In genomic region chr5:161851691-161852299, GRCh38 we compare ENCODE assay signal across 10 cellular contexts. TPM values are rescaled to one million over a fixed set of nuclear protein-coding genes. Genes with fewer than 3 reads are reported as not detected.
A peak's percentile ranks its signal among the peaks of the same experiment; 100 is the strongest.
DNase-seq lines count a peak whose midpoint lies in the region; ATAC-seq, FAIRE-seq and TF ChIP-seq lines count a peak whose summit lies in the region.
"Had no signal": no experiment of that assay in that cellular context is flagged by ENCODE, and none has a peak within 500 bp of the region (broad histone marks: within the 10 kb centered on the region; RNA-seq: fewer than 3 reads in every experiment).

No MANE protein-coding gene starts in this region.

- DNase-seq in GM10266 (ENCODE audit: extremely low spot score): no peak
- DNase-seq in Karpas-422: peak; percentile 62
- DNase-seq in myocyte (ENCODE audit: low read depth): peak; percentile 0
- no peak for DNase-seq in NCI-H2227 (lab: John Stamatoyannopoulos, UW; ENCODE audit: unreplicated experiment)
- DNase-seq in GM19239 (ENCODE audit: insufficient read length, low spot score): no peak
- DNase-seq: activated CD4-positive, alpha-beta memory T cell treated with anti-CD3 and anti-CD28 coated beads, Interleukin-2, amount 10 ng/mL, durations not matched to agents 7 days and 5 days had no signal

- no peak overlapping the region for H3K4me2 ChIP-seq in Karpas-422 (ENCODE audit: low read depth, low read length, poor library complexity, severe bottlenecking)

- H3K9ac ChIP-seq in Karpas-422 (ENCODE audit: low read length): no peak overlapping the region

- H3K9me2 ChIP-seq in Karpas-422 (replicated peaks; ENCODE audit: insufficient read depth, low read length): no peaks in the 10 kb centered on the region

- peak; percentile 33 for TF ChIP-seq CTCF in GM10266 (IDR thresholded peaks at IDR 0.05; ENCODE audit: control insufficient read depth, insufficient read depth, low read depth, missing control alignments)
- TF ChIP-seq CTCF in VCaP (conservative IDR thresholded peaks at IDR 0.05): peak; percentile 79

- no peak for ATAC-seq in GM21737 (IDR thresholded peaks at IDR 0.05; ENCODE audit: unreplicated experiment)

- FAIRE-seq in GM19239 (lab: Jason Lieb, UNC): no peak

- H3K27ac ChIP-seq in Karpas-422 (ENCODE audit: low read length) (no peak overlapping the region), VCaP (no peak overlapping the region)

- H3K9me3 ChIP-seq in Karpas-422 (ENCODE audit: low read length): 0 out of 2 replicates have a peak, but pooled peaks cover 3% of the 10 kb centered on the region

- no peaks in the 10 kb centered on the region for H3K79me2 ChIP-seq in Karpas-422 (ENCODE audit: low read length)

- no peaks in the 10 kb centered on the region for H4K20me1 ChIP-seq in Karpas-422 (ENCODE audit: insufficient read depth, low read depth, low read length)

- no peak overlapping the region for H3K4me3 ChIP-seq in Karpas-422 (ENCODE audit: low read length)

- no peaks in the 10 kb centered on the region for H3K27me3 ChIP-seq in Karpas-422 (ENCODE audit: low read length)

- H3K36me3 ChIP-seq in Karpas-422 (ENCODE audit: insufficient read depth, low read length): no peaks in the 10 kb centered on the region

- no peaks in the 10 kb centered on the region for H3K4me1 ChIP-seq in Karpas-422 (ENCODE audit: low read length)

- H2AFZ ChIP-seq in Karpas-422 (ENCODE audit: low read length): no peak overlapping the region

RNA-seq across cellular contexts. Expression of gene GABRA1, which starts 3.9 kb away (rescaled TPM):
- not detected in 2 replicates for total RNA-seq in Karpas-422 (2014; rRNA removed; shearing (Covaris generic); ENCODE audit: low replicate concordance)
- total RNA-seq in myocyte: not detected in 2 replicates
- polyA plus RNA-seq in myocyte (2012): not detected
- total RNA-seq: activated CD4-positive, alpha-beta memory T cell treated with anti-CD3 and anti-CD28 coated beads, Interleukin-2, amount 10 ng/mL, durations not matched to agents 7 days and 5 days; mesenteric fat pad; subcutaneous adipose tissue had no signal

Comparison
In these comparisons a context has a peak if more than half of its experiments do, and no peak if none do; other contexts are left out.
1. DNase-seq: peak in Karpas-422 (single experiment) and myocyte (single experiment); none in GM10266 (single experiment), NCI-H2227 (single experiment) and GM19239 (single experiment).